In genomic region chr5:139138790-139139189, GRCh38 we compare ENCODE assay signal across 9 cellular contexts. TPM values are rescaled to one million over a fixed set of nuclear protein-coding genes. Genes with fewer than 3 reads are reported as not detected.
DNase-seq lines count a peak whose midpoint lies in the region; TF ChIP-seq lines count a peak whose summit lies in the region.
"Had no signal": no experiment of that assay in that cellular context is flagged by ENCODE, and none has a peak within 500 bp of the region (broad histone marks: within the 10 kb centered on the region; RNA-seq: fewer than 3 reads in every experiment).

No MANE protein-coding gene starts in this region.

- H3K9me3 ChIP-seq in HAP-1 (no peaks in the 10 kb centered on the region), suprapubic skin (no peaks in the 10 kb centered on the region)

- no peaks in the 10 kb centered on the region for H3K4me1 ChIP-seq in mesendoderm (ENCODE audit: control insufficient read depth, low read depth, low read length)
- H3K4me1 ChIP-seq in HAP-1: peaks cover 14% of the 10 kb centered on the region
- peaks cover 34% of the 10 kb centered on the region for H3K4me1 ChIP-seq in suprapubic skin

- peak overlapping the region; percentile 52 for H3K27ac ChIP-seq in caudate nucleus (ENCODE audit: low read depth, low read length)
- H3K27ac ChIP-seq in mesendoderm (ENCODE audit: low read depth, low read length): no peak overlapping the region
- H3K27ac ChIP-seq in suprapubic skin: no peak overlapping the region
- H3K27ac ChIP-seq: HL-60 had no signal

- no peak overlapping the region for H3K23ac ChIP-seq in mesendoderm (ENCODE audit: low read length)

- no peak overlapping the region for H4K8ac ChIP-seq in mesendoderm (ENCODE audit: low read depth, low read length)

- no peak overlapping the region for H2BK5ac ChIP-seq in mesendoderm (ENCODE audit: low read length)

- no CpG with 5 or more reads among the region's 4 CpGs for WGBS in mesendoderm (ENCODE audit: extremely low coverage, insufficient coverage, low lambda C conversion rate)
- WGBS in suprapubic skin: 34% methylated on average over 4 of the region's 4 CpGs

- no peak for TF ChIP-seq EP300 in suprapubic skin (IDR thresholded peaks at IDR 0.05)

- no peaks in the 10 kb centered on the region for H3K79me1 ChIP-seq in mesendoderm (ENCODE audit: low read length)

- no peak overlapping the region for H3K4me2 ChIP-seq in mesendoderm (ENCODE audit: low read length)

- no peak overlapping the region for H2BK15ac ChIP-seq in mesendoderm (replicated peaks; ENCODE audit: low read depth)

- H2BK120ac ChIP-seq in mesendoderm (ENCODE audit: low read depth, low read length): no peak overlapping the region

- no peak overlapping the region for H3K18ac ChIP-seq in mesendoderm (ENCODE audit: low read length)

- H3K9ac ChIP-seq in mesendoderm (ENCODE audit: low read length): no peak overlapping the region

- TF ChIP-seq CTCF in suprapubic skin (IDR thresholded peaks at IDR 0.05): no peak

- no peak overlapping the region for H2AK5ac ChIP-seq in mesendoderm (ENCODE audit: low read length)

- no peak overlapping the region for H3K4ac ChIP-seq in mesendoderm (ENCODE audit: low read depth, low read length)

- H4K5ac ChIP-seq in mesendoderm (ENCODE audit: low read length): no peak overlapping the region

- H3K4me3 ChIP-seq in mesendoderm (ENCODE audit: low read length) (no peak overlapping the region), HAP-1 (no peak overlapping the region), suprapubic skin (no peak overlapping the region)

- in situ Hi-C loops in HAP-1 (cut with MboI; ENCODE audit: low sequenced_read_pairs): no loop called here

- no peaks in the 10 kb centered on the region for H3K27me3 ChIP-seq in mesendoderm (ENCODE audit: insufficient read depth, low read length, poor library complexity)
- no peaks in the 10 kb centered on the region for H3K27me3 ChIP-seq in HAP-1 (ENCODE audit: low read depth)
- H3K27me3 ChIP-seq in suprapubic skin: no peaks in the 10 kb centered on the region

- H3K79me2 ChIP-seq in mesendoderm (ENCODE audit: control insufficient read depth, insufficient read depth, low read length): no peaks in the 10 kb centered on the region

- TF ChIP-seq POLR2A in suprapubic skin (IDR thresholded peaks at IDR 0.05): no peak

- H3K36me3 ChIP-seq in mesendoderm (ENCODE audit: control insufficient read depth, insufficient read depth, low read length) (no peaks in the 10 kb centered on the region), HAP-1 (replicated peaks) (no peaks in the 10 kb centered on the region), suprapubic skin (no peaks in the 10 kb centered on the region)

- DNase-seq in COLO829 (ENCODE audit: low spot score): peak; percentile 29
- DNase-seq in NCI-H2107 (lab: John Stamatoyannopoulos, UW): peak; percentile 63
- peak in 26 of 61 donors; percentile 10 to 79 (median 31) for DNase-seq in caudate nucleus (lab: John Stamatoyannopoulos, UW)
- DNase-seq in mesendoderm: peak; percentile 56
- no peak for DNase-seq in HAP-1 (ENCODE audit: low spot score in 2 of 2)
- DNase-seq in activated CD4-positive, alpha-beta T cell treated with anti-CD3 and anti-CD28 coated beads for 48 hours: no peak
- no peak for DNase-seq in NCI-H1048 (lab: John Stamatoyannopoulos, UW)
- no peak for DNase-seq in suprapubic skin (ENCODE audit: low spot score in 2 of 2)

- H3K56ac ChIP-seq in mesendoderm (ENCODE audit: low read length): no peak overlapping the region

RNA-seq across cellular contexts. Expression of gene SIL1, which starts 59.4 kb away (rescaled TPM):
- polyA plus RNA-seq in mesendoderm (2013, experiment 1 of 2): 2.6 TPM
- 2.6 TPM for polyA plus RNA-seq in mesendoderm (2013, experiment 2 of 2)
- 10 to 100 TPM; 38.5 to 54.6 (median 41.7) TPM for total RNA-seq in suprapubic skin

Comparison
In these comparisons a context has a peak if more than half of its experiments do, and no peak if none do; other contexts are left out.
1. DNase-seq: peak in COLO829 (single experiment), NCI-H2107 (single experiment) and mesendoderm (single experiment); none in HAP-1 (0 of 2), activated CD4-positive, alpha-beta T cell treated with anti-CD3 and anti-CD28 coated beads for 48 hours (single experiment), NCI-H1048 (single experiment) and suprapubic skin (0 of 2).